Comparison of ENCODE assay signal across 8 cellular contexts in the genomic region with DNA sequence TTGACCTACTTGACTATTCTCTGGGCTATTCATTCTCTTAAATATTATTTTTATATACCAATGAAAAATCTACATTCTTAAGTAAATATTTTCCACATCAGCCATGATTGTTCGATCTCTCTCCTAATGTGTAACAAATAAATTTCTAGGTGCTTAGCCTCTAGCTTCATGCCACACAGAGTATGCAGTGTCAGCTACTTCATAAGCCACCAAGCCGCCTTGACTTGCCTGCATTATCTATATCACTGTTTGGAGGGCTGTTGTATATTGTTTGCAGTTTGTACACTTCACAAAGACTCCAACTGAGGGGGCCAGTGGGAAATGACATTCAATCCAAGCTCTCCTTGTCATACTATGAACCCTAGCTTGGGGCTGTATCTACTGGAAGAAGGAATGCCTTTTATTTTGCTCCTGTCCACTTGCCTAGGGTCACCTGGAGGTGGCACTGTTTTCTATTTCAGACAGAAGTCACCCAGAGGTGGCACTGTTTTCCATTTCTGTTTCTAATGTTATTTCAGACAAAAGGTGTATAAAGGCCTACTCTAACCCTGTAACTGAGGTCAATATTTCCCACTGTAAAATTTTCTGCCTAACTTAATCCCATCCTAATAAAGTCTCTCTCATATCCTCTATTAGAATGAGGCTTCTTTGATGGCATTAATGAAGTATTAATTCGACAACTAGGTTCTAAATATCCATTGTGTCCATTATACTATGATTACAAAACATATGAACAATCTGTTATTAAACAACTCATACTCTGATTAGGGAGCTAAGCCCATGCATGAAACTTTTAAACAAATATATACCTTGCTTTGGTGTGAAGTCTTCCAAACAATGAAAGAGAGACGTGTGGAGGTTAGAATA. TPM values are rescaled to one million over a fixed set of nuclear protein-coding genes. Genes with fewer than 3 reads are reported as not detected.
A peak's percentile ranks its signal among the peaks of the same experiment; 100 is the strongest.
DNase-seq lines count a peak whose midpoint lies in the region; ATAC-seq and TF ChIP-seq lines count a peak whose summit lies in the region.

No MANE protein-coding gene starts in this region.

- H3K27me3 ChIP-seq in body of pancreas = no peaks in the 10 kb centered on the region
- no peaks in the 10 kb centered on the region for H3K27me3 ChIP-seq in upper lobe of right lung

- ATAC-seq in GM21717 (IDR thresholded peaks at IDR 0.05; ENCODE audit: unreplicated experiment) = peak; percentile 98
- peak; percentile 91 for ATAC-seq in body of pancreas
- peak; percentile 89 for ATAC-seq in upper lobe of right lung

- no peaks in the 10 kb centered on the region for H3K36me3 ChIP-seq in body of pancreas (replicated peaks in 1 of 2; ENCODE audit: insufficient read depth in 1 of 2, low read depth in 2 of 2)
- H3K36me3 ChIP-seq in upper lobe of right lung = no peaks in the 10 kb centered on the region

- H3K9me3 ChIP-seq in body of pancreas = no peaks in the 10 kb centered on the region
- H3K9me3 ChIP-seq in upper lobe of right lung = no peaks in the 10 kb centered on the region

- intact Hi-C loops in body of pancreas (cut with DNase I) (no loop called here), upper lobe of right lung (cut with DNase I) (no loop called here)

- WGBS in body of pancreas, 2 donors = 77 to 83% methylated on average over 4 of the region's 4 CpGs

- H3K27ac ChIP-seq in body of pancreas = no peak overlapping the region
- H3K27ac ChIP-seq in upper lobe of right lung = no peak overlapping the region

- no peak overlapping the region for H3K4me3 ChIP-seq in body of pancreas
- no peak overlapping the region for H3K4me3 ChIP-seq in upper lobe of right lung

- DNase-seq in SHP77 (lab: John Stamatoyannopoulos, UW) (peak; percentile 33 to 40), SHP77 treated with DMSO at 0.1 percent for 48 hours (lab: John Stamatoyannopoulos, UW) (no peak), HUDEP-2 (lab: John Stamatoyannopoulos, UW; ENCODE audit: unreplicated experiment in 76 of 76) (peak in 48 of 76 experiments; percentile 1 to 67 (median 28)), SW480 (ENCODE audit: low spot score) (peak; percentile 33), body of pancreas (peak; percentile 43 to 59 (median 50)), lung microvascular endothelial cell (ENCODE audit: low read depth in 2 of 2) (peak; percentile 42 to 76), upper lobe of right lung (no peak)

- no peak for TF ChIP-seq POLR2A in body of pancreas (IDR thresholded peaks at IDR 0.05)

- TF ChIP-seq CTCF in body of pancreas (IDR thresholded peaks at IDR 0.05) (peak; percentile 53 to 92 (median 87)), upper lobe of right lung (IDR thresholded peaks at IDR 0.05) (peak; percentile 61)

- no peaks in the 10 kb centered on the region for H3K4me1 ChIP-seq in body of pancreas
- no peaks in the 10 kb centered on the region for H3K4me1 ChIP-seq in upper lobe of right lung

RNA-seq across cellular contexts. Expression of gene COL5A2, which starts 36.4 kb away (rescaled TPM):
- total RNA-seq in body of pancreas = 10 to 100 TPM; 10.1 to 24.1 TPM
- 34.9 and 36.5 TPM in 2 replicates for total RNA-seq in lung microvascular endothelial cell
- 29.8 TPM for total RNA-seq in upper lobe of right lung

Comparison
In these comparisons a context has a peak if more than half of its experiments do, and no peak if none do; other contexts are left out.
1. DNase-seq: peak in SHP77 (2 of 2), HUDEP-2 (48 of 76), SW480 (single experiment), body of pancreas (4 of 4) and lung microvascular endothelial cell (2 of 2); none in SHP77 treated with DMSO at 0.1 percent for 48 hours (single experiment) and upper lobe of right lung (single experiment).
2. Peak in every context shown above with its lines, with median percentiles within 50 percentile points of each other: ATAC-seq.